ENCODE assay signal across 24 cellular contexts in genomic region chr1:11879311-11880180, GRCh38. TPM values are rescaled to one million over a fixed set of nuclear protein-coding genes. Genes with fewer than 3 reads are reported as not detected.
A peak's percentile ranks its signal among the peaks of the same experiment; 100 is the strongest.
DNase-seq lines count a peak whose midpoint lies in the region; ATAC-seq, FAIRE-seq and TF ChIP-seq lines count a peak whose summit lies in the region.
"Had no signal": no experiment of that assay in that cellular context is flagged by ENCODE, and none has a peak within 500 bp of the region (broad histone marks: within the 10 kb centered on the region; RNA-seq: fewer than 3 reads in every experiment).

No MANE protein-coding gene starts in this region.

- H3K27ac ChIP-seq in right atrium auricular region, result peak overlapping the region; percentile 88 to 94
- H3K27ac ChIP-seq in K562 (ENCODE audit: extremely low read depth, low read depth, low read length), result no peak overlapping the region; the same call in 2 of the 3 replicates
- H3K27ac ChIP-seq in psoas muscle, result peak overlapping the region; percentile 59
- H3K27ac ChIP-seq: GM23248, SJCRH30 had no signal

- 57% methylated on average over 26 of the region's 28 CpGs for WGBS in K562 (ENCODE audit: insufficient coverage, low coverage, missing lambda C conversion rate)
- WGBS in psoas muscle, 3 donors, result 44 to 58% (median 45%) methylated on average over 26 to 28 of the region's 28 CpGs

- no peak for ATAC-seq in Right ventricle myocardium superior (ENCODE audit: poor library complexity)
- ATAC-seq in K562, result no peak
- ATAC-seq in psoas muscle, result no peak
- no peak for ATAC-seq in GM21825 (IDR thresholded peaks at IDR 0.05; ENCODE audit: unreplicated experiment)
- ATAC-seq: Panc1 had no signal

- no peaks in the 10 kb centered on the region; the same call in 2 of the 3 replicates for H3K79me2 ChIP-seq in K562 (ENCODE audit: control insufficient read depth, insufficient read depth, low read length)

- H3K4me2 ChIP-seq in K562 (ENCODE audit: insufficient read depth, low read length), result no peak overlapping the region

- POLR2A ChIA-PET in K562 (lab: Yijun Ruan, JAX), result interaction anchor here (0.9 to 6.7 kb wide), 5 partner anchors 10 to 92 kb away, joined by 3 to 159 read pairs (median 5); no protein-coding TSS in a partner anchor

- H3K4me1 ChIP-seq in right atrium auricular region, result peaks cover 0 to 84% of the 10 kb centered on the region in 2 donors
- H3K4me1 ChIP-seq in K562 (replicated peaks in 1 of 2; ENCODE audit: control insufficient read depth in 2 of 2, insufficient read depth in 2 of 2, low read length in 2 of 2), result peaks cover 51 to 77% of the 10 kb centered on the region in 2 experiments
- peaks cover 35% of the 10 kb centered on the region for H3K4me1 ChIP-seq in psoas muscle

- H3K9me3 ChIP-seq in right atrium auricular region (no peaks in the 10 kb centered on the region), K562 (replicated peaks; ENCODE audit: control insufficient read depth, insufficient read depth, low read depth, low read length) (peaks cover 3% of the 10 kb centered on the region; the same call in 1 of the 2 replicates), psoas muscle (no peaks in the 10 kb centered on the region)
- H3K9me3 ChIP-seq: BE2C, SJCRH30 had no signal

- DNase-seq in right atrium auricular region (ENCODE audit: low spot score) (no peak), Right ventricle myocardium superior (no peak), K562 (ENCODE audit: extremely low read depth in 1 of 4, low spot score in 3 of 4) (peak in 2 of 4 experiments; percentile 54 to 55), psoas muscle (no peak), CD1c-positive myeloid dendritic cell (ENCODE audit: extremely low spot score) (no peak)
- no peak for DNase-seq in activated CD4-positive, alpha-beta T cell treated with anti-CD3 and anti-CD28 coated beads, Interleukin-2, amount 50 U/mL, for 4 hours
- DNase-seq: BE2C; CD4-positive, CD25-positive, alpha-beta regulatory T cell; DMS79; GM23248; HCEC 1CT; Kasumi-1; NCI-H1694; NCI-H2081 treated with DMSO at 0.1 percent for 48 hours; NCI-H2171 treated with DMSO at 0.1 percent for 48 hours; NCI-H524 treated with DMSO at 0.1 percent for 48 hours; NCI-H82; SJCRH30 had no signal

- CTCF ChIA-PET in K562 (lab: Yijun Ruan, JAX; ENCODE audit: low intra/inter-chr PET ratio), result no interaction called here

- in situ Hi-C loops in K562 (cut with MboI), result no loop called here

- TF ChIP-seq EP300 in K562 (IDR thresholded peaks at IDR 0.05; ENCODE audit: low read length), result no peak

- H3K4me3 ChIP-seq in right atrium auricular region, result no peak overlapping the region
- no peak overlapping the region for H3K4me3 ChIP-seq in K562
- H3K4me3 ChIP-seq in psoas muscle, result no peak overlapping the region
- H3K4me3 ChIP-seq: GM23248, SJCRH30 had no signal

- H3K9ac ChIP-seq in K562 (ENCODE audit: insufficient read depth in 1 of 2, low read depth in 2 of 2, low read length in 2 of 2), result peak overlapping the region in 1 of 2 experiments; percentile 83; a peak in 2 of 4 replicates
- H3K9ac ChIP-seq: GM23248 had no signal

- H3K9me1 ChIP-seq in K562 (ENCODE audit: control insufficient read depth, insufficient read depth, low read length), result no peaks in the 10 kb centered on the region

- FAIRE-seq in K562 (lab: Jason Lieb, UNC), result no peak
- FAIRE-seq: HTR-8/SVneo had no signal

- TF ChIP-seq RAD21 in K562 (CRISPR knock-in tag; conservative IDR thresholded peaks at IDR 0.05 in 1 of 2, IDR thresholded peaks at IDR 0.05 in 1 of 2), result no peak

- no peaks in the 10 kb centered on the region for H3K27me3 ChIP-seq in right atrium auricular region
- no peaks in the 10 kb centered on the region for H3K27me3 ChIP-seq in K562 (ENCODE audit: control insufficient read depth in 2 of 2, insufficient read depth in 2 of 2, low read length in 2 of 2)
- H3K27me3 ChIP-seq in psoas muscle (ENCODE audit: insufficient read depth in 3 of 3, low read length in 2 of 3), result peaks cover 0 to 4% (median 0%) of the 10 kb centered on the region in 3 donors
- H3K27me3 ChIP-seq: BE2C had no signal

- no peak for TF ChIP-seq CTCF in right atrium auricular region (IDR thresholded peaks at IDR 0.05)
- no peak for TF ChIP-seq CTCF in K562 (IDR thresholded peaks at IDR 0.05 in 2 of 3, conservative IDR thresholded peaks at IDR 0.05 in 1 of 3; ENCODE audit: insufficient read depth in 2 of 3, low read depth in 1 of 3, low read length in 3 of 3)
- no peak for TF ChIP-seq CTCF in psoas muscle (IDR thresholded peaks at IDR 0.05)

- no peak for TF ChIP-seq POLR2A in K562 (conservative IDR thresholded peaks at IDR 0.05)

- BruUV-seq in K562 (replicated peaks; lab: Mats Ljungman, UMichigan), result no TSS peak

- H3K36me3 ChIP-seq in right atrium auricular region (no peaks in the 10 kb centered on the region), K562 (ENCODE audit: control insufficient read depth, insufficient read depth, low read length) (no peaks in the 10 kb centered on the region), psoas muscle (ENCODE audit: insufficient read depth in 1 of 2, low read depth in 1 of 2) (no peaks in the 10 kb centered on the region)
- H3K36me3 ChIP-seq: BE2C, SJCRH30 had no signal

- no peaks in the 10 kb centered on the region for H4K20me1 ChIP-seq in K562 (replicated peaks; ENCODE audit: control insufficient read depth, insufficient read depth, low read length)

- intact Hi-C loops in Right ventricle myocardium superior (cut with DNase I) (no loop called here), K562 (cut with micrococcal nuclease) (loop anchor here (10.0 kb wide), 1 partner anchor 215 kb away; the partner anchor contains the start of gene FBXO6), psoas muscle (cut with DNase I) (no loop called here)

- peak overlapping the region; percentile 61 for H2AFZ ChIP-seq in K562 (ENCODE audit: low read depth, low read length)
- H2AFZ ChIP-seq: GM23248 had no signal

RNA-seq across cellular contexts. Expression of gene NPPB, which starts 20.8 kb away (rescaled TPM):
- total RNA-seq in right atrium auricular region, result over 10,000 TPM in 1 of 2 donors, 1,000 to 10,000 TPM in 1; 1,081 to 10,488 TPM
- total RNA-seq in Right ventricle myocardium superior, result 5.1 TPM
- not detected in 2 replicates for total RNA-seq in K562 (2011; cell fraction: chromatin; rRNA removed; ENCODE audit: low replicate concordance)
- total RNA-seq in K562 (2011; cell fraction: nucleolus; rRNA removed), result not detected in 2 replicates
- not detected in 2 replicates for total RNA-seq in K562 (2011; cell fraction: nucleoplasm; rRNA removed)
- not detected in 2 replicates for total RNA-seq in K562 (2014; rRNA removed)
- not detected in 2 replicates for total RNA-seq in K562 (2014; rRNA removed; fragmentation: Illumina TruSeq; extraction: Trizol)
- total RNA-seq in K562 (2015; rRNA removed; fragmentation: Illumina TruSeq; extraction: Trizol), result not detected in 2 replicates
- total RNA-seq in K562 (2021), result not detected in 2 replicates
- not detected in 2 replicates for polyA plus RNA-seq in K562 (2011; rRNA removed)
- not detected in 2 replicates for polyA plus RNA-seq in K562 (2011; cell fraction: cytosol; rRNA removed)
- not detected in 2 replicates for polyA plus RNA-seq in K562 (2011; cell fraction: nucleus; rRNA removed)
- polyA plus RNA-seq in K562 (2012), result not detected in 2 replicates
- not detected in 2 replicates for polyA plus RNA-seq in K562 (2014; fragmentation: Illumina TruSeq; extraction: Trizol)
- not detected for polyA plus RNA-seq in K562 (2014; fragmentation: Nextera tagmentation; extraction: Ambion mirVana)
- polyA plus RNA-seq in K562 (2014; rRNA removed), result not detected in 2 replicates
- not detected in 2 replicates for polyA minus RNA-seq in K562 (2011; rRNA and poly(A)+ RNA removed)
- not detected in 2 replicates for polyA minus RNA-seq in K562 (2011; cell fraction: cytosol; rRNA and poly(A)+ RNA removed)
- polyA minus RNA-seq in K562 (2011; cell fraction: nucleus; rRNA and poly(A)+ RNA removed), result not detected in 2 replicates
- total RNA-seq in psoas muscle, result under 1 TPM in 1 of 4 donors, not detected in 3; 0.39 TPM
- 1 to 10 TPM in 1 of 3 donors, under 1 TPM in 1, not detected in 1; 0.37 to 1.6 TPM for polyA plus RNA-seq in psoas muscle
- total RNA-seq: A673; CD4-positive, CD25-positive, alpha-beta regulatory T cell; GM23248; MCF 10A had no signal
- polyA plus RNA-seq: CD4-positive, CD25-positive, alpha-beta regulatory T cell; GM23248; IgD-negative memory B cell had no signal

RNA-seq across cellular contexts. Expression of gene NPPA, which starts 32.0 kb away (rescaled TPM):
- total RNA-seq in right atrium auricular region, result over 10,000 TPM; 98,870 to 132,613 TPM
- 25.3 TPM for total RNA-seq in Right ventricle myocardium superior
- total RNA-seq in K562 (2011; cell fraction: chromatin; rRNA removed; ENCODE audit: low replicate concordance), result not detected in 2 replicates
- total RNA-seq in K562 (2011; cell fraction: nucleolus; rRNA removed), result not detected in 2 replicates
- total RNA-seq in K562 (2011; cell fraction: nucleoplasm; rRNA removed), result not detected in 2 replicates
- not detected in 2 replicates for total RNA-seq in K562 (2014; rRNA removed)
- not detected in 2 replicates for total RNA-seq in K562 (2014; rRNA removed; fragmentation: Illumina TruSeq; extraction: Trizol)
- total RNA-seq in K562 (2015; rRNA removed; fragmentation: Illumina TruSeq; extraction: Trizol), result not detected in 2 replicates
- total RNA-seq in K562 (2021), result not detected in 2 replicates
- polyA plus RNA-seq in K562 (2011; rRNA removed), result not detected in 2 replicates
- polyA plus RNA-seq in K562 (2011; cell fraction: cytosol; rRNA removed), result not detected in 2 replicates
- not detected in 2 replicates for polyA plus RNA-seq in K562 (2011; cell fraction: nucleus; rRNA removed)
- polyA plus RNA-seq in K562 (2012), result 0.37 and 0.44 TPM in 2 replicates
- polyA plus RNA-seq in K562 (2014; fragmentation: Illumina TruSeq; extraction: Trizol), result not detected in 2 replicates
- polyA plus RNA-seq in K562 (2014; fragmentation: Nextera tagmentation; extraction: Ambion mirVana), result not detected
- polyA plus RNA-seq in K562 (2014; rRNA removed), result not detected in 2 replicates
- polyA minus RNA-seq in K562 (2011; rRNA and poly(A)+ RNA removed), result not detected in 2 replicates
- polyA minus RNA-seq in K562 (2011; cell fraction: cytosol; rRNA and poly(A)+ RNA removed), result not detected in 2 replicates
- not detected in 2 replicates for polyA minus RNA-seq in K562 (2011; cell fraction: nucleus; rRNA and poly(A)+ RNA removed)
- total RNA-seq in psoas muscle, result 1 to 10 TPM in 2 of 4 donors, under 1 TPM in 2; 0.28 to 2.1 (median 0.92) TPM
- polyA plus RNA-seq in psoas muscle, result 1 to 10 TPM in 1 of 3 donors, under 1 TPM in 2; 0.08 to 3.6 (median 0.13) TPM
- total RNA-seq: A673; CD4-positive, CD25-positive, alpha-beta regulatory T cell; GM23248; MCF 10A had no signal
- polyA plus RNA-seq: CD4-positive, CD25-positive, alpha-beta regulatory T cell; GM23248; IgD-negative memory B cell had no signal

RNA-seq across cellular contexts. Expression of gene KIAA2013, which starts 46.7 kb away (rescaled TPM):
- total RNA-seq in right atrium auricular region (10 to 100 TPM; 70.8 to 73.2 TPM), Right ventricle myocardium superior (31.6 TPM), K562 (2014; rRNA removed) (55.0 and 62.5 TPM in 2 replicates), K562 (2014; rRNA removed; fragmentation: Illumina TruSeq; extraction: Trizol) (10.8 and 12.9 TPM in 2 replicates), K562 (2015; rRNA removed; fragmentation: Illumina TruSeq; extraction: Trizol) (36.8 TPM in 2 replicates), K562 (2021) (57.1 and 57.6 TPM in 2 replicates), psoas muscle (10 to 100 TPM; 29.7 to 35.8 (median 33.4) TPM)
- 23.5 and 87.3 TPM in 2 replicates for total RNA-seq in K562 (2011; cell fraction: chromatin; rRNA removed; ENCODE audit: low replicate concordance)
- total RNA-seq in K562 (2011; cell fraction: nucleolus; rRNA removed), result 116 and 137 TPM in 2 replicates
- 76.4 and 80.1 TPM in 2 replicates for total RNA-seq in K562 (2011; cell fraction: nucleoplasm; rRNA removed)
- polyA plus RNA-seq in K562 (2011; rRNA removed) (38.8 and 61.3 TPM in 2 replicates), K562 (2014; fragmentation: Illumina TruSeq; extraction: Trizol) (21.8 and 34.4 TPM in 2 replicates), K562 (2014; fragmentation: Nextera tagmentation; extraction: Ambion mirVana) (1 to 10 TPM; 2.2 to 3.0 TPM), K562 (2014; rRNA removed) (50.7 and 56.7 TPM in 2 replicates), psoas muscle (10 to 100 TPM; 24.4 to 79.7 (median 34.7) TPM)
- 106 and 197 TPM in 2 replicates for polyA plus RNA-seq in K562 (2011; cell fraction: cytosol; rRNA removed)
- polyA plus RNA-seq in K562 (2011; cell fraction: nucleus; rRNA removed), result 47.0 and 58.8 TPM in 2 replicates
- 35.0 and 51.2 TPM in 2 replicates for polyA plus RNA-seq in K562 (2012)
- 23.2 and 34.4 TPM in 2 replicates for polyA minus RNA-seq in K562 (2011; rRNA and poly(A)+ RNA removed)
- polyA minus RNA-seq in K562 (2011; cell fraction: cytosol; rRNA and poly(A)+ RNA removed), result 47.3 and 62.2 TPM in 2 replicates
- 14.8 and 25.5 TPM in 2 replicates for polyA minus RNA-seq in K562 (2011; cell fraction: nucleus; rRNA and poly(A)+ RNA removed)

RNA-seq across cellular contexts. Expression of gene PLOD1, which starts 55.0 kb away (rescaled TPM):
- 10 to 100 TPM; 56.1 to 58.1 TPM for total RNA-seq in right atrium auricular region
- total RNA-seq in Right ventricle myocardium superior, result 66.1 TPM
- total RNA-seq in K562 (2011; cell fraction: chromatin; rRNA removed; ENCODE audit: low replicate concordance), result 140 and 357 TPM in 2 replicates
- total RNA-seq in K562 (2011; cell fraction: nucleolus; rRNA removed), result 408 and 448 TPM in 2 replicates
- 258 and 294 TPM in 2 replicates for total RNA-seq in K562 (2011; cell fraction: nucleoplasm; rRNA removed)
- total RNA-seq in K562 (2014; rRNA removed), result 58.5 and 81.4 TPM in 2 replicates
- total RNA-seq in K562 (2014; rRNA removed; fragmentation: Illumina TruSeq; extraction: Trizol), result 30.7 and 41.6 TPM in 2 replicates
- total RNA-seq in K562 (2015; rRNA removed; fragmentation: Illumina TruSeq; extraction: Trizol), result 49.6 and 51.6 TPM in 2 replicates
- total RNA-seq in K562 (2021), result 90.8 and 92.9 TPM in 2 replicates
- 80.2 and 156 TPM in 2 replicates for polyA plus RNA-seq in K562 (2011; rRNA removed)
- 160 and 179 TPM in 2 replicates for polyA plus RNA-seq in K562 (2011; cell fraction: cytosol; rRNA removed)
- polyA plus RNA-seq in K562 (2011; cell fraction: nucleus; rRNA removed), result 178 and 231 TPM in 2 replicates
- 112 and 129 TPM in 2 replicates for polyA plus RNA-seq in K562 (2012)
- 76.9 and 83.7 TPM in 2 replicates for polyA plus RNA-seq in K562 (2014; fragmentation: Illumina TruSeq; extraction: Trizol)
- 10 to 100 TPM; 16.6 to 27.1 TPM for polyA plus RNA-seq in K562 (2014; fragmentation: Nextera tagmentation; extraction: Ambion mirVana)
- polyA plus RNA-seq in K562 (2014; rRNA removed), result 52.7 and 70.2 TPM in 2 replicates
- polyA minus RNA-seq in K562 (2011; rRNA and poly(A)+ RNA removed), result 77.2 and 82.6 TPM in 2 replicates
- polyA minus RNA-seq in K562 (2011; cell fraction: cytosol; rRNA and poly(A)+ RNA removed), result 127 and 153 TPM in 2 replicates
- 55.1 and 85.3 TPM in 2 replicates for polyA minus RNA-seq in K562 (2011; cell fraction: nucleus; rRNA and poly(A)+ RNA removed)
- total RNA-seq in psoas muscle, result 10 to 100 TPM; 25.1 to 52.3 (median 35.7) TPM
- 10 to 100 TPM; 33.5 to 48.6 (median 39.1) TPM for polyA plus RNA-seq in psoas muscle

Comparison
In these comparisons a context has a peak if more than half of its experiments do, and no peak if none do; other contexts are left out.
1. RNA of gene NPPB, which starts 20.8 kb away (total RNA-seq): 1,081 to 10,488 TPM in right atrium auricular region; 5.1 TPM in Right ventricle myocardium superior (single experiment), not detected in K562 and 0.39 TPM in psoas muscle; every median in the first group is over 100 times any median in the second.
2. RNA of gene NPPA, which starts 32.0 kb away (total RNA-seq): 98,870 to 132,613 TPM in right atrium auricular region; 25.3 TPM in Right ventricle myocardium superior (single experiment), 0.28 to 2.1 TPM in psoas muscle and not detected in K562; every median in the first group is over 1,000 times any median in the second.